Comparison of ENCODE assay signal across 8 cellular contexts in genomic region chr13:81017525-81018152, GRCh38.
DNase-seq lines count a peak whose midpoint lies in the region; ATAC-seq and TF ChIP-seq lines count a peak whose summit lies in the region.

No MANE protein-coding gene starts in this region.

- H4K91ac ChIP-seq in IMR-90 (ENCODE audit: insufficient read depth, low read depth, low read length) = no peak overlapping the region
- H4K91ac ChIP-seq in neuronal stem cell (ENCODE audit: low read depth, low read length, poor library complexity) = no peak overlapping the region

- intact Hi-C loops in IMR-90 (cut with micrococcal nuclease) = loop anchor here (1.0 to 10.0 kb wide), 3 partner anchors 675 to 1468 kb away; no protein-coding TSS in a partner anchor
- intact Hi-C loops in Panc1 (cut with micrococcal nuclease; ENCODE audit: unreplicated experiment) = loop anchor here (5.0 kb wide), 2 partner anchors 40 to 675 kb away; partner anchors contain the start of gene SPRY2

- H2BK120ac ChIP-seq in IMR-90 (ENCODE audit: low read depth, low read length) (no peak overlapping the region), neuronal stem cell (ENCODE audit: low read depth, low read length) (no peak overlapping the region)

- peak; percentile 54 for TF ChIP-seq RAD21 in IMR-90 (IDR thresholded peaks at IDR 0.05; ENCODE audit: low read length)

- H3K9me3 ChIP-seq in IMR-90 (ENCODE audit: control insufficient read depth, insufficient read depth, low read length) = peaks cover 7% of the 10 kb centered on the region; the same call in 1 of the 2 replicates
- peaks cover 4% of the 10 kb centered on the region; the same call in 1 of the 2 replicates for H3K9me3 ChIP-seq in Panc1 (ENCODE audit: control insufficient read depth, insufficient read depth, low read depth, low read length)
- H3K9me3 ChIP-seq in neuronal stem cell (replicated peaks in 1 of 2; ENCODE audit: control insufficient read depth in 2 of 2, insufficient read depth in 1 of 2, low read depth in 1 of 2, low read length in 2 of 2) = peaks cover 5 to 28% of the 10 kb centered on the region in 2 donors

- H3K14ac ChIP-seq in IMR-90 (replicated peaks; ENCODE audit: low read depth, low read length) (no peak overlapping the region), neuronal stem cell (ENCODE audit: low read length) (no peak overlapping the region)

- H2AK9ac ChIP-seq in IMR-90 (replicated peaks; ENCODE audit: low read depth, low read length, poor library complexity) = no peak overlapping the region

- CTCF ChIA-PET in IMR-90 (lab: Yijun Ruan, JAX) = interaction anchor here (0.6 to 1.4 kb wide), 8 partner anchors 13 to 1456 kb away, joined by 3 to 5 read pairs (median 4); no protein-coding TSS in a partner anchor
- CTCF ChIA-PET in Panc1 (lab: Charles Lee) = interaction anchor here (0.8 to 1.1 kb wide), 2 partner anchors 39 to 675 kb away, joined by 4 to 6 read pairs; no protein-coding TSS in a partner anchor

- ATAC-seq in GM18870 (IDR thresholded peaks at IDR 0.05; ENCODE audit: unreplicated experiment) (peak; percentile 85), IMR-90 (ENCODE audit: low read depth) (peak; percentile 49), Panc1 (no peak; the same call in 1 of the 2 replicates)
- ATAC-seq in activated naive CD4-positive, alpha-beta T cell treated with anti-CD3 and anti-CD28 coated beads, Interleukin-2, amount 50 U/mL, for 72 hours = no peak

- H2AK5ac ChIP-seq in IMR-90 (ENCODE audit: low read depth, low read length) (no peak overlapping the region), neuronal stem cell (ENCODE audit: low read depth, low read length) (no peak overlapping the region)

- H3K27ac Mint-ChIP-seq in activated naive CD4-positive, alpha-beta T cell treated with anti-CD3 and anti-CD28 coated beads, Interleukin-2, amount 50 U/mL, for 72 hours = no peak overlapping the region

- H3K36me3 ChIP-seq in IMR-90 (ENCODE audit: control insufficient read depth, insufficient read depth, low read length) = no peaks in the 10 kb centered on the region
- H3K36me3 ChIP-seq in Panc1 (ENCODE audit: control insufficient read depth, insufficient read depth, low read length) = no peaks in the 10 kb centered on the region
- H3K36me3 ChIP-seq in neuronal stem cell (replicated peaks in 1 of 2; ENCODE audit: control insufficient read depth in 2 of 2, insufficient read depth in 2 of 2, low read length in 2 of 2) = no peaks in the 10 kb centered on the region

- POLR2A ChIA-PET in IMR-90 (lab: Charles Lee; ENCODE audit: unreplicated experiment) (interaction anchor here (0.6 kb wide), 1 partner anchor 1180 kb away, joined by 4 read pairs; no protein-coding TSS in a partner anchor), Panc1 (lab: Charles Lee) (no interaction called here)

- H2BK12ac ChIP-seq in neuronal stem cell (ENCODE audit: low read length) = no peak overlapping the region

- no peak overlapping the region for H3K56ac ChIP-seq in IMR-90 (ENCODE audit: extremely low read depth, insufficient read depth, low read length)

- H3K79me1 ChIP-seq in IMR-90 (ENCODE audit: low read depth in 1 of 2, low read length in 2 of 2) (no peaks in the 10 kb centered on the region), neuronal stem cell (ENCODE audit: low read depth, low read length) (no peaks in the 10 kb centered on the region)

- no peak overlapping the region for H3K27ac ChIP-seq in IMR-90 (ENCODE audit: insufficient read depth, low read length)
- H3K27ac ChIP-seq in Panc1 (ENCODE audit: low read length) = no peak overlapping the region
- no peak overlapping the region for H3K27ac ChIP-seq in neuronal stem cell (replicated peaks; ENCODE audit: low read length)

- no peak for TF ChIP-seq POLR2A in IMR-90 (IDR thresholded peaks at IDR 0.05; ENCODE audit: low read depth, low read length)

- H3K4ac ChIP-seq in IMR-90 (ENCODE audit: low read depth, low read length) (no peak overlapping the region), neuronal stem cell (ENCODE audit: low read length) (no peak overlapping the region)

- H3K9me3 Mint-ChIP-seq in activated naive CD4-positive, alpha-beta T cell treated with anti-CD3 and anti-CD28 coated beads, Interleukin-2, amount 50 U/mL, for 72 hours = peaks cover 6 to 17% of the 10 kb centered on the region in 2 donors

- no CpG with 5 or more reads among the region's 4 CpGs for WGBS in IMR-90 (ENCODE audit: extremely low coverage in 2 of 2, insufficient read length in 1 of 2), 2 experiments
- no CpG with 5 or more reads among the region's 4 CpGs for WGBS in neuronal stem cell (ENCODE audit: extremely low coverage in 2 of 2, insufficient read length in 2 of 2, insufficient replicate concordance in 1 of 2), 2 donors

- H3K4me2 ChIP-seq in IMR-90 (ENCODE audit: low read depth, low read length) (no peak overlapping the region), neuronal stem cell (ENCODE audit: insufficient read depth, low read length, poor library complexity, severe bottlenecking) (no peak overlapping the region)

- H2BK5ac ChIP-seq in IMR-90 (ENCODE audit: low read depth, low read length, poor library complexity, severe bottlenecking) = no peak overlapping the region
- no peak overlapping the region for H2BK5ac ChIP-seq in neuronal stem cell (ENCODE audit: low read length)

- BruUV-seq in IMR-90 (replicated peaks; lab: Mats Ljungman, UMichigan) = no TSS peak
- BruUV-seq in Panc1 (replicated peaks; lab: Mats Ljungman, UMichigan) = no TSS peak

- H2AFZ ChIP-seq in IMR-90 (replicated peaks; ENCODE audit: low read length, poor library complexity) (no peak overlapping the region), neuronal stem cell (ENCODE audit: low read length) (peak overlapping the region; percentile 57)

- H3K36me3 Mint-ChIP-seq in activated naive CD4-positive, alpha-beta T cell treated with anti-CD3 and anti-CD28 coated beads, Interleukin-2, amount 50 U/mL, for 72 hours = peaks cover 0 to 15% of the 10 kb centered on the region in 2 donors

- H3K4me3 ChIP-seq in AG09309 (ENCODE audit: control insufficient read depth, low read depth, low read length) (no peak overlapping the region), IMR-90 (ENCODE audit: insufficient read depth, low read depth, low read length) (no peak overlapping the region), Panc1 (ENCODE audit: low read depth in 2 of 2, low read length in 2 of 2) (no peak overlapping the region), epithelial cell of proximal tubule (ENCODE audit: low read depth, low read length) (no peak overlapping the region), neuronal stem cell (ENCODE audit: low read length in 2 of 2) (no peak overlapping the region)

- no peaks in the 10 kb centered on the region for H3K9me1 ChIP-seq in IMR-90 (ENCODE audit: insufficient read depth, low read length)

- TF ChIP-seq CTCF in AG09309 (IDR thresholded peaks at IDR 0.05; ENCODE audit: control insufficient read depth, insufficient read depth, low read depth, low read length, missing control alignments) (peak; percentile 37), IMR-90 (conservative IDR thresholded peaks at IDR 0.05; ENCODE audit: low read depth, low read length) (peak; percentile 47), Panc1 (IDR thresholded peaks at IDR 0.05) (peak; percentile 47; the same call in 1 of the 2 replicates), epithelial cell of proximal tubule (conservative IDR thresholded peaks at IDR 0.05; ENCODE audit: low read depth, low read length) (peak; percentile 62)

- H2BK15ac ChIP-seq in IMR-90 (ENCODE audit: low read depth, low read length) (no peak overlapping the region), neuronal stem cell (ENCODE audit: low read length) (no peak overlapping the region)

- in situ Hi-C loops in IMR-90 (cut with MboI; ENCODE audit: low sequenced_read_pairs) = no loop called here
- in situ Hi-C loops in Panc1 (cut with HindIII; ENCODE audit: low pct_unique_long_range_greater_than_20kb, low sequenced_read_pairs) = no loop called here

- no peak overlapping the region for H4K8ac ChIP-seq in IMR-90 (ENCODE audit: low read depth in 2 of 2, low read length in 2 of 2)
- no peak overlapping the region for H4K8ac ChIP-seq in neuronal stem cell (ENCODE audit: low read depth, low read length)

- no peak overlapping the region for H2BK20ac ChIP-seq in IMR-90 (ENCODE audit: low read depth, low read length)

- H3K9ac ChIP-seq in IMR-90 (ENCODE audit: low read depth, low read length) = no peak overlapping the region
- no peak overlapping the region for H3K9ac ChIP-seq in neuronal stem cell (ENCODE audit: low read depth, low read length, poor library complexity)

- peak; percentile 2 for DNase-seq in AG09309 (ENCODE audit: low read depth)
- peak; percentile 25 for DNase-seq in IMR-90
- DNase-seq in Panc1 (ENCODE audit: low read depth, low spot score) = no peak
- peak; percentile 7 for DNase-seq in epithelial cell of proximal tubule (ENCODE audit: low read depth)
- peak; percentile 23 for DNase-seq in neuronal stem cell (ENCODE audit: low spot score)
- no peak for DNase-seq in activated naive CD4-positive, alpha-beta T cell treated with anti-CD3 and anti-CD28 coated beads, Interleukin-2, amount 50 U/mL, for 72 hours (ENCODE audit: low spot score in 2 of 2)
- no peak for DNase-seq in UCSD-AML1 (lab: John Stamatoyannopoulos, UW; ENCODE audit: unreplicated experiment)

- no peaks in the 10 kb centered on the region for H4K20me1 ChIP-seq in IMR-90 (ENCODE audit: insufficient read depth, low read length)

- H3K27me3 ChIP-seq in IMR-90 (ENCODE audit: control insufficient read depth, insufficient read depth, low read length) (no peaks in the 10 kb centered on the region), Panc1 (ENCODE audit: control insufficient read depth, insufficient read depth, low read length) (no peaks in the 10 kb centered on the region), neuronal stem cell (ENCODE audit: control insufficient read depth in 3 of 3, insufficient read depth in 3 of 3, low read depth in 1 of 3, low read length in 3 of 3) (no peaks in the 10 kb centered on the region)

- H3K18ac ChIP-seq in IMR-90 (ENCODE audit: low read depth, low read length) (no peak overlapping the region), neuronal stem cell (ENCODE audit: low read length) (no peak overlapping the region)

- H4K5ac ChIP-seq in IMR-90 (ENCODE audit: low read depth, low read length) = no peak overlapping the region

- H3K4me1 ChIP-seq in IMR-90 (ENCODE audit: control insufficient read depth, insufficient read depth, low read length) (no peaks in the 10 kb centered on the region), Panc1 (ENCODE audit: control insufficient read depth, insufficient read depth, low read length) (no peaks in the 10 kb centered on the region), neuronal stem cell (ENCODE audit: control insufficient read depth in 2 of 2, insufficient read depth in 1 of 2, low read depth in 1 of 2, low read length in 2 of 2) (no peaks in the 10 kb centered on the region)

- H3K23ac ChIP-seq in IMR-90 (ENCODE audit: low read depth, low read length) (no peak overlapping the region), neuronal stem cell (ENCODE audit: low read depth, low read length, poor library complexity) (no peak overlapping the region)

- dilution Hi-C loops in IMR-90 (cut with HindIII; ENCODE audit: low sequenced_read_pairs, unreplicated experiment) = no loop called here

TF ChIP-seq in IMR-90, 13 proteins besides CTCF, POLR2A, EP300 and RAD21 (continues in another document):
- TF ChIP-seq MAZ (IDR thresholded peaks at IDR 0.05; ENCODE audit: borderline replicate concordance, low read depth, low read length) (no peak), BHLHE40 (IDR thresholded peaks at IDR 0.05; ENCODE audit: low read depth, low read length) (no peak), FOS (IDR thresholded peaks at IDR 0.05; ENCODE audit: low read depth, low read length) (no peak)

Comparison
In these comparisons a context has a peak if more than half of its experiments do, and no peak if none do; other contexts are left out.
1. DNase-seq: peak in AG09309 (single experiment), IMR-90 (single experiment), epithelial cell of proximal tubule (single experiment) and neuronal stem cell (single experiment); none in Panc1 (single experiment), activated naive CD4-positive, alpha-beta T cell treated with anti-CD3 and anti-CD28 coated beads, Interleukin-2, amount 50 U/mL, for 72 hours (0 of 2) and UCSD-AML1 (single experiment).
2. ATAC-seq: peak in GM18870 (single experiment) and IMR-90 (single experiment); none in Panc1 (single experiment) and activated naive CD4-positive, alpha-beta T cell treated with anti-CD3 and anti-CD28 coated beads, Interleukin-2, amount 50 U/mL, for 72 hours (0 of 2).
3. Peak in every context shown above with its lines, with median percentiles within 50 percentile points of each other: CTCF ChIP-seq.